Comparison of ENCODE assay signal across 13 cellular contexts in the genomic region with DNA sequence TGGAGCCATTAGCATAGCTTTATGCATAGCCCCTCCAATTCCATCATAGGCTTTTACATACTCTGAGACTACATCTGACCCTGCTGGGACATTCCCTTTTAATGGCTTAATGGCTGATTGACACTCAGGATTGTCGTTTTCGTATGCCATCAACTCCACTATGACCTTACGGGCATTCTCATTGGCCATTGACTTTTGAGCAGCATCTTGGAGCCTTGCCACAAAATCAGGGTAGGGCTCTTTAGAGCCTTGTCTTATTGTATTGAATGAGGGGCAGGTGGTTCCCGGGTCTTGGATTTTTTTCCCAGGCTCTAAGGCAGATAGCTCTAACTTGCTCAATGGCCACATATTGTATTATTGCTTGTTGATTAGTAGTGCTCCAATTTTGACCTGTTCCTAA. TPM values are rescaled to one million over a fixed set of nuclear protein-coding genes. Genes with fewer than 3 reads are reported as not detected.
DNase-seq lines count a peak whose midpoint lies in the region; ATAC-seq, FAIRE-seq and TF ChIP-seq lines count a peak whose summit lies in the region.
"Not testable (repeated sequence)": the region's sequence is repeated elsewhere in the genome, so short reads cannot be mapped to it uniquely, and the experiment has no call there.
"Had no signal": no experiment of that assay in that cellular context is flagged by ENCODE, and none has a peak within 500 bp of the region (broad histone marks: within the 10 kb centered on the region; RNA-seq: fewer than 3 reads in every experiment).

No MANE protein-coding gene starts in this region.

- not testable (repeated sequence) for H3K9me1 ChIP-seq in K562 (ENCODE audit: control insufficient read depth, insufficient read depth, low read length)

- in situ Hi-C loops in K562 (cut with MboI), result loop anchor here (25.0 kb wide), 1 partner anchor 450 kb away; a partner anchor contains a TSS

- not testable (repeated sequence) for H3K27ac ChIP-seq in OCI-LY3 (ENCODE audit: low read length); K562 (ENCODE audit: extremely low read depth, low read depth, low read length)
- H3K27ac ChIP-seq in layer of hippocampus (ENCODE audit: low read depth, low read length), result peak overlapping the region; percentile 93

- H3K4me1 ChIP-seq in OCI-LY3 (ENCODE audit: low read length) (peaks cover 48% of the 10 kb centered on the region), K562 (replicated peaks in 1 of 2; ENCODE audit: control insufficient read depth in 2 of 2, insufficient read depth in 2 of 2, low read length in 2 of 2) (peaks cover 38 to 40% of the 10 kb centered on the region in 2 experiments)

- peaks cover 12% of the 10 kb centered on the region for H3K27me3 ChIP-seq in OCI-LY3 (ENCODE audit: low read depth, low read length)
- not testable (repeated sequence) for H3K27me3 ChIP-seq in K562 (ENCODE audit: control insufficient read depth in 2 of 2, insufficient read depth in 2 of 2, low read length in 2 of 2); layer of hippocampus (ENCODE audit: control insufficient read depth, insufficient read depth, low read length)

- not testable (repeated sequence) for H3K79me2 ChIP-seq in OCI-LY3 (ENCODE audit: low read length); K562 (ENCODE audit: control insufficient read depth, insufficient read depth, low read length)

- TF ChIP-seq CTCF in OCI-LY3 (IDR thresholded peaks at IDR 0.05; ENCODE audit: low read depth, low read length); K562 (IDR thresholded peaks at IDR 0.05 in 2 of 3, conservative IDR thresholded peaks at IDR 0.05 in 1 of 3; ENCODE audit: insufficient read depth in 2 of 3, low read depth in 1 of 3, low read length in 3 of 3): not testable (repeated sequence)

- not testable (repeated sequence) for ATAC-seq in K562

- not testable (repeated sequence) for H3K4me3 ChIP-seq in OCI-LY3 (ENCODE audit: low read length); K562

- not testable (repeated sequence) for BruUV-seq in K562 (replicated peaks; lab: Mats Ljungman, UMichigan)

- H3K4me2 ChIP-seq in OCI-LY3 (ENCODE audit: low read length), result 0 out of 2 replicates have a peak overlapping the region, but pooled peaks have one; percentile 98
- H3K4me2 ChIP-seq in K562 (ENCODE audit: insufficient read depth, low read length), result not testable (repeated sequence)

- not testable (repeated sequence) for TF ChIP-seq RAD21 in K562 (CRISPR knock-in tag; conservative IDR thresholded peaks at IDR 0.05 in 1 of 2, IDR thresholded peaks at IDR 0.05 in 1 of 2)

- H3K9ac ChIP-seq in OCI-LY3 (ENCODE audit: low read length); K562 (ENCODE audit: insufficient read depth in 1 of 2, low read depth in 2 of 2, low read length in 2 of 2): not testable (repeated sequence)

- not testable (repeated sequence) for H2AFZ ChIP-seq in OCI-LY3 (ENCODE audit: low read depth, low read length); K562 (ENCODE audit: low read depth, low read length)

- H3K9me3 ChIP-seq in OCI-LY3 (ENCODE audit: insufficient read depth, low read length); K562 (replicated peaks; ENCODE audit: control insufficient read depth, insufficient read depth, low read depth, low read length): not testable (repeated sequence)

- POLR2A ChIA-PET in K562 (lab: Yijun Ruan, JAX), result not testable (repeated sequence)

- TF ChIP-seq EP300 in K562 (IDR thresholded peaks at IDR 0.05; ENCODE audit: low read length), result not testable (repeated sequence)

- not testable (repeated sequence) for H4K20me1 ChIP-seq in OCI-LY3 (ENCODE audit: insufficient read depth, low read length); K562 (replicated peaks; ENCODE audit: control insufficient read depth, insufficient read depth, low read length)

- CTCF ChIA-PET in K562 (lab: Yijun Ruan, JAX; ENCODE audit: low intra/inter-chr PET ratio), result interaction anchor here (0.6 to 1.6 kb wide), 5 partner anchors 22 to 508 kb away, joined by 3 to 10 read pairs (median 3); no protein-coding TSS in a partner anchor

- intact Hi-C loops in K562 (cut with micrococcal nuclease), result loop anchor here (1.0 to 10.0 kb wide), 4 partner anchors 54 to 458 kb away; a partner anchor contains a TSS

- peak; percentile 47 for DNase-seq in NCI-H1105 treated with DMSO at 0.1 percent for 48 hours (lab: John Stamatoyannopoulos, UW)
- not testable (repeated sequence) for DNase-seq in K562 (ENCODE audit: extremely low read depth in 1 of 4, low spot score in 3 of 4)
- DNase-seq in superior temporal gyrus (ENCODE audit: extremely low spot score), result peak; percentile 56

- not testable (repeated sequence) for H3K36me3 ChIP-seq in OCI-LY3 (replicated peaks; ENCODE audit: low read depth, low read length); K562 (ENCODE audit: control insufficient read depth, insufficient read depth, low read length)

- FAIRE-seq in K562 (lab: Jason Lieb, UNC), result not testable (repeated sequence)

- WGBS in K562 (ENCODE audit: insufficient coverage, low coverage, missing lambda C conversion rate), result 33% methylated on average over 4 of the region's 4 CpGs

- not testable (repeated sequence) for TF ChIP-seq POLR2A in K562 (conservative IDR thresholded peaks at IDR 0.05)

RNA-seq across cellular contexts. Expression of a gene that starts 4.1 kb away (rescaled TPM):
- total RNA-seq in K562 (2011; cell fraction: chromatin; rRNA removed; ENCODE audit: low replicate concordance), result 14.3 and 58.8 TPM in 2 replicates
- total RNA-seq in K562 (2011; cell fraction: nucleolus; rRNA removed), result 81.7 and 85.9 TPM in 2 replicates
- 50.0 and 50.2 TPM in 2 replicates for total RNA-seq in K562 (2011; cell fraction: nucleoplasm; rRNA removed)
- 113 and 143 TPM in 2 replicates for total RNA-seq in K562 (2014; rRNA removed)
- 36.2 and 53.6 TPM in 2 replicates for total RNA-seq in K562 (2014; rRNA removed; fragmentation: Illumina TruSeq; extraction: Trizol)
- 68.9 and 69.5 TPM in 2 replicates for total RNA-seq in K562 (2015; rRNA removed; fragmentation: Illumina TruSeq; extraction: Trizol)
- total RNA-seq in K562 (2021), result 78.7 and 94.7 TPM in 2 replicates
- polyA plus RNA-seq in K562 (2011; rRNA removed), result 74.8 and 80.1 TPM in 2 replicates
- polyA plus RNA-seq in K562 (2011; cell fraction: cytosol; rRNA removed), result 132 and 164 TPM in 2 replicates
- polyA plus RNA-seq in K562 (2011; cell fraction: nucleus; rRNA removed), result 87.8 and 100 TPM in 2 replicates
- polyA plus RNA-seq in K562 (2012), result 76.7 and 87.0 TPM in 2 replicates
- 110 and 112 TPM in 2 replicates for polyA plus RNA-seq in K562 (2014; fragmentation: Illumina TruSeq; extraction: Trizol)
- 10 to 100 TPM; 21.5 to 35.8 TPM for polyA plus RNA-seq in K562 (2014; fragmentation: Nextera tagmentation; extraction: Ambion mirVana)
- 123 and 134 TPM in 2 replicates for polyA plus RNA-seq in K562 (2014; rRNA removed)
- 10.4 and 13.4 TPM in 2 replicates for polyA minus RNA-seq in K562 (2011; rRNA and poly(A)+ RNA removed)
- 13.7 and 16.5 TPM in 2 replicates for polyA minus RNA-seq in K562 (2011; cell fraction: cytosol; rRNA and poly(A)+ RNA removed)
- 31.6 and 42.7 TPM in 2 replicates for polyA minus RNA-seq in K562 (2011; cell fraction: nucleus; rRNA and poly(A)+ RNA removed)

RNA-seq across cellular contexts. Expression of a gene that starts 9.1 kb away (rescaled TPM):
- total RNA-seq in K562 (2011; cell fraction: chromatin; rRNA removed; ENCODE audit: low replicate concordance), result 2.0 and 6.7 TPM in 2 replicates
- 1.2 and 2.7 TPM in 2 replicates for total RNA-seq in K562 (2011; cell fraction: nucleolus; rRNA removed)
- 1.7 and 3.0 TPM in 2 replicates for total RNA-seq in K562 (2011; cell fraction: nucleoplasm; rRNA removed)
- 0.12 TPM in 1 of 2 replicates, not detected in the other for total RNA-seq in K562 (2014; rRNA removed)
- total RNA-seq in K562 (2014; rRNA removed; fragmentation: Illumina TruSeq; extraction: Trizol), result not detected in 2 replicates
- 0.19 and 0.22 TPM in 2 replicates for total RNA-seq in K562 (2015; rRNA removed; fragmentation: Illumina TruSeq; extraction: Trizol)
- total RNA-seq in K562 (2021), result 0.29 and 0.54 TPM in 2 replicates
- polyA plus RNA-seq in K562 (2011; rRNA removed), result 0.60 and 0.65 TPM in 2 replicates
- polyA plus RNA-seq in K562 (2011; cell fraction: cytosol; rRNA removed), result 0.27 and 0.30 TPM in 2 replicates
- 8.9 and 13.6 TPM in 2 replicates for polyA plus RNA-seq in K562 (2011; cell fraction: nucleus; rRNA removed)
- polyA plus RNA-seq in K562 (2012), result 0.96 and 3.6 TPM in 2 replicates
- 0.12 and 0.33 TPM in 2 replicates for polyA plus RNA-seq in K562 (2014; fragmentation: Illumina TruSeq; extraction: Trizol)
- not detected for polyA plus RNA-seq in K562 (2014; fragmentation: Nextera tagmentation; extraction: Ambion mirVana)
- polyA plus RNA-seq in K562 (2014; rRNA removed), result 0.21 and 1.7 TPM in 2 replicates
- polyA minus RNA-seq in K562 (2011; rRNA and poly(A)+ RNA removed), result not detected in 2 replicates
- polyA minus RNA-seq in K562 (2011; cell fraction: cytosol; rRNA and poly(A)+ RNA removed), result not detected in 2 replicates
- 1.1 and 1.6 TPM in 2 replicates for polyA minus RNA-seq in K562 (2011; cell fraction: nucleus; rRNA and poly(A)+ RNA removed)

RNA-seq across cellular contexts. Expression of a gene that starts 20.7 kb away (rescaled TPM):
- total RNA-seq in K562 (2011; cell fraction: chromatin; rRNA removed; ENCODE audit: low replicate concordance), result 250 and 572 TPM in 2 replicates
- total RNA-seq in K562 (2011; cell fraction: nucleolus; rRNA removed), result 321 and 330 TPM in 2 replicates
- 231 and 237 TPM in 2 replicates for total RNA-seq in K562 (2011; cell fraction: nucleoplasm; rRNA removed)
- total RNA-seq in K562 (2014; rRNA removed) (141 and 154 TPM in 2 replicates), K562 (2014; rRNA removed; fragmentation: Illumina TruSeq; extraction: Trizol) (34.2 and 44.6 TPM in 2 replicates), K562 (2015; rRNA removed; fragmentation: Illumina TruSeq; extraction: Trizol) (84.5 and 85.0 TPM in 2 replicates), K562 (2021) (165 and 181 TPM in 2 replicates)
- polyA plus RNA-seq in K562 (2011; rRNA removed) (109 and 142 TPM in 2 replicates), K562 (2014; fragmentation: Illumina TruSeq; extraction: Trizol) (68.9 and 82.6 TPM in 2 replicates), K562 (2014; fragmentation: Nextera tagmentation; extraction: Ambion mirVana) (1 to 10 TPM; 5.6 to 6.4 TPM), K562 (2014; rRNA removed) (121 and 124 TPM in 2 replicates)
- polyA plus RNA-seq in K562 (2011; cell fraction: cytosol; rRNA removed), result 89.0 and 119 TPM in 2 replicates
- polyA plus RNA-seq in K562 (2011; cell fraction: nucleus; rRNA removed), result 341 and 396 TPM in 2 replicates
- 134 and 138 TPM in 2 replicates for polyA plus RNA-seq in K562 (2012)
- polyA minus RNA-seq in K562 (2011; rRNA and poly(A)+ RNA removed), result 64.4 and 75.7 TPM in 2 replicates
- 71.6 and 75.2 TPM in 2 replicates for polyA minus RNA-seq in K562 (2011; cell fraction: cytosol; rRNA and poly(A)+ RNA removed)
- 89.1 and 116 TPM in 2 replicates for polyA minus RNA-seq in K562 (2011; cell fraction: nucleus; rRNA and poly(A)+ RNA removed)

RNA-seq across cellular contexts. Expression of a gene that starts 22.7 kb away (rescaled TPM):
- total RNA-seq in K562 (2011; cell fraction: chromatin; rRNA removed; ENCODE audit: low replicate concordance), result 0.37 TPM in 1 of 2 replicates, not detected in the other
- total RNA-seq in K562 (2011; cell fraction: nucleolus; rRNA removed), result 0.13 and 0.33 TPM in 2 replicates
- 0.22 and 0.38 TPM in 2 replicates for total RNA-seq in K562 (2011; cell fraction: nucleoplasm; rRNA removed)
- total RNA-seq in K562 (2014; rRNA removed) (not detected in 2 replicates), K562 (2014; rRNA removed; fragmentation: Illumina TruSeq; extraction: Trizol) (not detected in 2 replicates), K562 (2015; rRNA removed; fragmentation: Illumina TruSeq; extraction: Trizol) (not detected in 2 replicates), K562 (2021) (not detected in 2 replicates)
- polyA plus RNA-seq in K562 (2011; rRNA removed) (0.11 TPM in 1 of 2 replicates, not detected in the other), K562 (2014; fragmentation: Illumina TruSeq; extraction: Trizol) (not detected in 2 replicates), K562 (2014; fragmentation: Nextera tagmentation; extraction: Ambion mirVana) (not detected), K562 (2014; rRNA removed) (0.13 and 0.66 TPM in 2 replicates)
- polyA plus RNA-seq in K562 (2011; cell fraction: cytosol; rRNA removed), result 0.15 and 0.18 TPM in 2 replicates
- 0.30 and 0.37 TPM in 2 replicates for polyA plus RNA-seq in K562 (2011; cell fraction: nucleus; rRNA removed)
- polyA plus RNA-seq in K562 (2012), result 0.24 TPM in 1 of 2 replicates, not detected in the other
- not detected in 2 replicates for polyA minus RNA-seq in K562 (2011; rRNA and poly(A)+ RNA removed)
- not detected in 2 replicates for polyA minus RNA-seq in K562 (2011; cell fraction: cytosol; rRNA and poly(A)+ RNA removed)
- polyA minus RNA-seq in K562 (2011; cell fraction: nucleus; rRNA and poly(A)+ RNA removed), result 0.11 TPM in 1 of 2 replicates, not detected in the other
- total RNA-seq: CD4-positive, CD25-positive, alpha-beta regulatory T cell; H7; HFFc6; MCF 10A; OCI-LY7; SJSA1 had no signal
- polyA plus RNA-seq: BJ; CD4-positive, CD25-positive, alpha-beta regulatory T cell had no signal

RNA-seq across cellular contexts. Expression of a gene that starts 29.0 kb away (rescaled TPM):
- 0.14 TPM in 1 of 2 replicates, not detected in the other for total RNA-seq in K562 (2011; cell fraction: chromatin; rRNA removed; ENCODE audit: low replicate concordance)
- not detected in 2 replicates for total RNA-seq in K562 (2011; cell fraction: nucleolus; rRNA removed)
- not detected in 2 replicates for total RNA-seq in K562 (2011; cell fraction: nucleoplasm; rRNA removed)
- total RNA-seq in K562 (2014; rRNA removed) (not detected in 2 replicates), K562 (2014; rRNA removed; fragmentation: Illumina TruSeq; extraction: Trizol) (not detected in 2 replicates), K562 (2015; rRNA removed; fragmentation: Illumina TruSeq; extraction: Trizol) (not detected in 2 replicates), K562 (2021) (not detected in 2 replicates)
- polyA plus RNA-seq in K562 (2011; rRNA removed) (not detected in 2 replicates), K562 (2014; fragmentation: Illumina TruSeq; extraction: Trizol) (not detected in 2 replicates), K562 (2014; fragmentation: Nextera tagmentation; extraction: Ambion mirVana) (not detected), K562 (2014; rRNA removed) (not detected in 2 replicates)
- not detected in 2 replicates for polyA plus RNA-seq in K562 (2011; cell fraction: cytosol; rRNA removed)
- not detected in 2 replicates for polyA plus RNA-seq in K562 (2011; cell fraction: nucleus; rRNA removed)
- polyA plus RNA-seq in K562 (2012), result not detected in 2 replicates
- not detected in 2 replicates for polyA minus RNA-seq in K562 (2011; rRNA and poly(A)+ RNA removed)
- polyA minus RNA-seq in K562 (2011; cell fraction: cytosol; rRNA and poly(A)+ RNA removed), result not detected in 2 replicates
- not detected in 2 replicates for polyA minus RNA-seq in K562 (2011; cell fraction: nucleus; rRNA and poly(A)+ RNA removed)
- total RNA-seq: CD4-positive, CD25-positive, alpha-beta regulatory T cell; H7; HFFc6; MCF 10A; OCI-LY7; Right ventricle myocardium inferior; SJSA1 had no signal
- polyA plus RNA-seq: BJ; CD4-positive, CD25-positive, alpha-beta regulatory T cell had no signal
